ENCODE assay signal across 2 cellular contexts in genomic region chr5:10920400-10920799, GRCh38.
A peak's percentile ranks its signal among the peaks of the same experiment; 100 is the strongest.
TF ChIP-seq lines count a peak whose summit lies in the region.

No MANE protein-coding gene starts in this region.

TF ChIP-seq in IMR-90, 13 proteins besides CTCF, POLR2A, EP300 and RAD21 (continued from another document):
- 0 out of 2 replicates have a peak, but pooled peaks have one; percentile 2 for TF ChIP-seq MAFK (IDR thresholded peaks at IDR 0.05; ENCODE audit: low read depth, low read length)

TF ChIP-seq in K562, 482 proteins besides CTCF, POLR2A, EP300 and RAD21 (continued from another document):
- TF ChIP-seq SP1 (CRISPR knock-in tag; IDR thresholded peaks at IDR 0.05), result no peak
- TF ChIP-seq MAFG (tag; conservative IDR thresholded peaks at IDR 0.05), result 0 out of 2 replicates have a peak, but pooled peaks have one; percentile 6
- no peak for TF ChIP-seq HOMEZ (CRISPR knock-in tag; IDR thresholded peaks at IDR 0.05)
- no peak for TF ChIP-seq SRF (CRISPR knock-in tag; IDR thresholded peaks at IDR 0.05)
- peak; percentile 34; the same call in 1 of the 2 replicates for TF ChIP-seq ZNF316 (IDR thresholded peaks at IDR 0.05)
- no peak for TF ChIP-seq NFXL1 (CRISPR knock-in tag; IDR thresholded peaks at IDR 0.05)
- TF ChIP-seq ZNF146 (CRISPR knock-in tag; IDR thresholded peaks at IDR 0.05; ENCODE audit: unreplicated experiment), result no peak
- TF ChIP-seq TFAM (CRISPR knock-in tag; conservative IDR thresholded peaks at IDR 0.05), result no peak
- no peak for TF ChIP-seq CREBBP (IDR thresholded peaks at IDR 0.05; ENCODE audit: low read depth, low read length)
- no peak for TF ChIP-seq ZNF184 (CRISPR knock-in tag; IDR thresholded peaks at IDR 0.05)
- TF ChIP-seq SIN3A (IDR thresholded peaks at IDR 0.05; ENCODE audit: borderline replicate concordance in 2 of 2, control insufficient read depth in 1 of 2, low read depth in 2 of 2, low read length in 2 of 2), result no peak
- no peak for TF ChIP-seq ZNF121 (CRISPR knock-in tag; conservative IDR thresholded peaks at IDR 0.05)
- TF ChIP-seq TEAD1 (CRISPR knock-in tag; IDR thresholded peaks at IDR 0.05), result no peak
- TF ChIP-seq ZNF280A (IDR thresholded peaks at IDR 0.05; ENCODE audit: low read depth, partially characterized antibody), result no peak
